In the genomic region with DNA sequence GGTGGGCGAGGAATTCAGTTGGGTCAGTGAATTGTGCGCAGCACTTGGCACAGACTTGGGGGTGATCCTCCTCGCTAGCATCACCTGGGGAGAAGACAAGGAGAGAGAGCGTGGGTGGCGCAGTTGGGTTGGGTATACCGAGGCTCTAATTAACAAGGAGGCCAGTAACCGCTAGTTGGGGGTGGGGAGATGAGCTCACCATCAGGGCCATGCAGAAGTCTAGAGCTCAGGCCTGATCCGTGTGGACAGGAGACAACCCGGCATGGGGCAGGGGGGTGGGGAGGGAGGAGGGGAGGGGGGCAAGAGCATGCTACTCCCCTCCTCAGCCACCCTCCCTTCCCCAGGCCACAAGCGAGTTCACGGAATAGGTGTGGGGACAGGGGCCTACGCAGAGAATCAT, we compare ENCODE assay signal across 9 cellular contexts. TPM values are rescaled to one million over a fixed set of nuclear protein-coding genes. Genes with fewer than 3 reads are reported as not detected.
A peak's percentile ranks its signal among the peaks of the same experiment; 100 is the strongest.
DNase-seq lines count a peak whose midpoint lies in the region; ATAC-seq, FAIRE-seq and TF ChIP-seq lines count a peak whose summit lies in the region.
"Had no signal": no experiment of that assay in that cellular context is flagged by ENCODE, and none has a peak within 500 bp of the region (broad histone marks: within the 10 kb centered on the region; RNA-seq: fewer than 3 reads in every experiment).

No MANE protein-coding gene starts in this region.

- FAIRE-seq in frontal cortex (lab: Jason Lieb, UNC): no peak

- no peaks in the 10 kb centered on the region for H3K4me1 ChIP-seq in BE2C
- H3K4me1 ChIP-seq in upper lobe of left lung: peaks cover 3 to 26% (median 15%) of the 10 kb centered on the region in 4 donors

- peaks cover 3% of the 10 kb centered on the region for H3K27me3 Mint-ChIP-seq in IgD-negative memory B cell

- H3K27me3 ChIP-seq in BE2C (peaks cover 3% of the 10 kb centered on the region; the same call in 1 of the 2 replicates), upper lobe of left lung (no peaks in the 10 kb centered on the region)

- WGBS in upper lobe of left lung, 2 donors: 49 to 63% methylated on average over 9 to 10 of the region's 12 CpGs

- TF ChIP-seq POLR2A in upper lobe of left lung (IDR thresholded peaks at IDR 0.05): no peak
- no peak for TF ChIP-seq POLR2A in erythroblast (IDR thresholded peaks at IDR 0.05; ENCODE audit: low read length)

- peak; percentile 23 to 28 for ATAC-seq in upper lobe of left lung (ENCODE audit: low FRiP score in 2 of 2)

- peaks cover 2% of the 10 kb centered on the region for H3K36me3 Mint-ChIP-seq in IgD-negative memory B cell

- H3K9me3 ChIP-seq in BE2C: no peaks in the 10 kb centered on the region
- no peaks in the 10 kb centered on the region for H3K9me3 ChIP-seq in upper lobe of left lung

- no peak for TF ChIP-seq EP300 in upper lobe of left lung (IDR thresholded peaks at IDR 0.05)

- H3K4me3 ChIP-seq in BE2C (ENCODE audit: low read depth, low read length): peak overlapping the region; percentile 76
- H3K4me3 ChIP-seq in cardiac fibroblast (replicated peaks in 1 of 2; ENCODE audit: low read depth in 2 of 2, low read length in 2 of 2): peak overlapping the region; percentile 59 to 73
- H3K4me3 ChIP-seq in upper lobe of left lung: peak overlapping the region; percentile 39 to 90 (median 73)

- no peaks in the 10 kb centered on the region for H3K9me3 Mint-ChIP-seq in IgD-negative memory B cell

- peak overlapping the region in 1 of 3 donors; percentile 96 for H3K27ac Mint-ChIP-seq in IgD-negative memory B cell

- DNase-seq in BE2C (no peak), cardiac fibroblast (ENCODE audit: low read depth in 2 of 2) (peak in 1 of 2 donors; percentile 16), medulla oblongata (ENCODE audit: extremely low spot score) (peak; percentile 32), upper lobe of left lung (no peak), frontal cortex (ENCODE audit: low spot score in 2 of 2) (no peak), erythroblast (lab: John Stamatoyannopoulos, UW) (no peak)
- no peak for DNase-seq in activated effector memory CD4-positive, alpha-beta T cell treated with Interleukin-2 at 50 U/mL for 16 hours

- no peak for TF ChIP-seq CTCF in BE2C (IDR thresholded peaks at IDR 0.05; ENCODE audit: low read depth, low read length)
- TF ChIP-seq CTCF in cardiac fibroblast (IDR thresholded peaks at IDR 0.05; ENCODE audit: low read depth, low read length): no peak
- no peak for TF ChIP-seq CTCF in upper lobe of left lung (IDR thresholded peaks at IDR 0.05)

- H3K4me1 Mint-ChIP-seq in IgD-negative memory B cell: peaks cover 5 to 6% (median 5%) of the 10 kb centered on the region in 3 donors

- H3K36me3 ChIP-seq in BE2C: no peaks in the 10 kb centered on the region
- H3K36me3 ChIP-seq in upper lobe of left lung: no peaks in the 10 kb centered on the region

- H3K27ac ChIP-seq in upper lobe of left lung: peak overlapping the region; percentile 65 to 78 (median 72)

- peak overlapping the region; percentile 62 to 89 (median 81) for H3K4me3 Mint-ChIP-seq in IgD-negative memory B cell

RNA-seq across cellular contexts. Expression of a gene that starts 0.6 kb away (rescaled TPM):
- 24.5 TPM for polyA plus RNA-seq in BE2C (2012; ENCODE audit: insufficient read depth, insufficient read length, low read depth)
- polyA plus RNA-seq in IgD-negative memory B cell: 0.34 TPM
- total RNA-seq in upper lobe of left lung: 10 to 100 TPM in 2 of 6 donors, 1 to 10 TPM in 4; 5.5 to 12.2 (median 8.0) TPM
- 10.2 TPM for total RNA-seq in frontal cortex

RNA-seq across cellular contexts. Expression of a gene that starts 14.4 kb away (rescaled TPM):
- 61.9 TPM for polyA plus RNA-seq in BE2C (2012; ENCODE audit: insufficient read depth, insufficient read length, low read depth)
- polyA plus RNA-seq in IgD-negative memory B cell: 20.6 TPM
- total RNA-seq in upper lobe of left lung: 100 to 1,000 TPM in 1 of 6 donors, 10 to 100 TPM in 5; 41.7 to 126 (median 47.7) TPM
- total RNA-seq in frontal cortex: 93.8 TPM

RNA-seq across cellular contexts. Expression of a gene that starts 48.6 kb away (rescaled TPM):
- 65.2 TPM for polyA plus RNA-seq in BE2C (2012; ENCODE audit: insufficient read depth, insufficient read length, low read depth)
- polyA plus RNA-seq in IgD-negative memory B cell: 91.0 TPM
- total RNA-seq in upper lobe of left lung (10 to 100 TPM; 29.0 to 71.6 (median 62.0) TPM), frontal cortex (19.6 TPM)

RNA-seq across cellular contexts. Expression of a gene that starts 48.8 kb away (rescaled TPM):
- 39.2 TPM for polyA plus RNA-seq in BE2C (2012; ENCODE audit: insufficient read depth, insufficient read length, low read depth)
- polyA plus RNA-seq in IgD-negative memory B cell: 8.2 TPM
- total RNA-seq in upper lobe of left lung (10 to 100 TPM; 13.1 to 40.2 (median 33.0) TPM), frontal cortex (56.7 TPM)

RNA-seq across cellular contexts. Expression of a gene that starts 54.3 kb away (rescaled TPM):
- polyA plus RNA-seq in BE2C (2012; ENCODE audit: insufficient read depth, insufficient read length, low read depth): not detected
- not detected for polyA plus RNA-seq in IgD-negative memory B cell
- not detected for total RNA-seq in upper lobe of left lung
- total RNA-seq in frontal cortex: not detected
- total RNA-seq: mononuclear cell had no signal
